ENCODE assay signal across 14 cellular contexts in genomic region chr4:148060264-148061138, GRCh38.
DNase-seq lines count a peak whose midpoint lies in the region; ATAC-seq and TF ChIP-seq lines count a peak whose summit lies in the region.
"Had no signal": no experiment of that assay in that cellular context is flagged by ENCODE, and none has a peak within 500 bp of the region (broad histone marks: within the 10 kb centered on the region; RNA-seq: fewer than 3 reads in every experiment).

No MANE protein-coding gene starts in this region.

- POLR2A ChIA-PET in activated B cell treated with CpG ODN at 0.5 μM for 24 hours (lab: Charles Lee), result interaction anchor here (0.6 kb wide), 1 partner anchor 390 kb away, joined by 3 read pairs; no protein-coding TSS in a partner anchor

- H3K27me3 ChIP-seq in foreskin keratinocyte, result no peaks in the 10 kb centered on the region
- H3K27me3 ChIP-seq: cardiac muscle cell, tibial artery had no signal

- intact Hi-C loops in activated B cell treated with CpG ODN at 0.5 μM for 24 hours (cut with micrococcal nuclease), result no loop called here

- H3K4me1 ChIP-seq in foreskin keratinocyte, result peaks cover 25% of the 10 kb centered on the region

- H3K27me3 Mint-ChIP-seq in activated B cell treated with CpG ODN at 0.5 μM for 24 hours, result peaks cover 4% of the 10 kb centered on the region

- peak overlapping the region; percentile 63 for H3K27ac ChIP-seq in foreskin keratinocyte
- H3K27ac ChIP-seq: cardiac muscle cell, tibial artery had no signal

- DNase-seq in activated T-cell treated with anti-CD3 and anti-CD28 coated beads for 24 hours (ENCODE audit: low read depth), result peak; percentile 5
- no peak for DNase-seq in activated T-cell treated with anti-CD3 and anti-CD28 coated beads for 4 hours
- no peak for DNase-seq in activated B cell treated with CpG ODN at 0.5 μM for 24 hours
- peak; percentile 39 to 65 for DNase-seq in foreskin keratinocyte
- DNase-seq in stimulated activated naive CD4-positive, alpha-beta T cell (lab: John Stamatoyannopoulos, UW), result peak in 4 of 6 experiments; percentile 13 to 68 (median 62)
- no peak for DNase-seq in 8988T
- no peak for DNase-seq in DMS153 (lab: John Stamatoyannopoulos, UW)
- no peak for DNase-seq in NCI-H128 (lab: John Stamatoyannopoulos, UW; ENCODE audit: unreplicated experiment)
- DNase-seq: ACHN, GDM1, NCI-H2171 treated with DMSO at 0.1 percent for 48 hours, SHP77 treated with DMSO at 0.1 percent for 48 hours, tibial artery had no signal

- TF ChIP-seq CTCF in activated B cell treated with CpG ODN at 0.5 μM for 24 hours (IDR thresholded peaks at IDR 0.05), result no peak
- no peak for TF ChIP-seq CTCF in foreskin keratinocyte (conservative IDR thresholded peaks at IDR 0.05)

- CTCF ChIA-PET in activated B cell treated with CpG ODN at 0.5 μM for 24 hours (lab: Charles Lee), result no interaction called here

- peak overlapping the region; percentile 73 for H3K4me3 Mint-ChIP-seq in activated B cell treated with CpG ODN at 0.5 μM for 24 hours

- H3K27ac Mint-ChIP-seq in activated B cell treated with CpG ODN at 0.5 μM for 24 hours, result peak overlapping the region; percentile 60

- peaks cover 38% of the 10 kb centered on the region for H3K4me1 Mint-ChIP-seq in activated B cell treated with CpG ODN at 0.5 μM for 24 hours

- H3K9me3 Mint-ChIP-seq in activated B cell treated with CpG ODN at 0.5 μM for 24 hours, result no peaks in the 10 kb centered on the region

- no peaks in the 10 kb centered on the region for H3K36me3 Mint-ChIP-seq in activated B cell treated with CpG ODN at 0.5 μM for 24 hours (ENCODE audit: low read depth)

- ATAC-seq in activated B cell treated with CpG ODN at 0.5 μM for 24 hours (ENCODE audit: low read depth) (no peak), foreskin keratinocyte (peak; percentile 71)

Comparison
In these comparisons a context has a peak if more than half of its experiments do, and no peak if none do; other contexts are left out.
1. DNase-seq: peak in activated T-cell treated with anti-CD3 and anti-CD28 coated beads for 24 hours (single experiment), foreskin keratinocyte (2 of 2) and stimulated activated naive CD4-positive, alpha-beta T cell (4 of 6); none in activated T-cell treated with anti-CD3 and anti-CD28 coated beads for 4 hours (single experiment), activated B cell treated with CpG ODN at 0.5 μM for 24 hours (single experiment), 8988T (single experiment), DMS153 (single experiment) and NCI-H128 (single experiment).